9 cellular contexts compared by ENCODE assay signal in genomic region chr4:2932561-2932950, GRCh38. TPM values are rescaled to one million over a fixed set of nuclear protein-coding genes. Genes with fewer than 3 reads are reported as not detected.
A peak's percentile ranks its signal among the peaks of the same experiment; 100 is the strongest.
DNase-seq lines count a peak whose midpoint lies in the region; ATAC-seq and TF ChIP-seq lines count a peak whose summit lies in the region.
"Had no signal": no experiment of that assay in that cellular context is flagged by ENCODE, and none has a peak within 500 bp of the region (broad histone marks: within the 10 kb centered on the region; RNA-seq: fewer than 3 reads in every experiment).

No MANE protein-coding gene starts in this region.

- H3K4me1 Mint-ChIP-seq in Calu3 (ENCODE audit: low read depth, unreplicated experiment): peaks cover 18% of the 10 kb centered on the region
- peaks cover 39 to 42% of the 10 kb centered on the region in 2 donors for H3K4me1 Mint-ChIP-seq in effector memory CD8-positive, alpha-beta T cell (ENCODE audit: low read depth in 2 of 2)

- H3K9ac ChIP-seq in OCI-LY3 (ENCODE audit: low read length): no peak overlapping the region

- peaks cover 14% of the 10 kb centered on the region for H4K20me1 ChIP-seq in OCI-LY3 (ENCODE audit: insufficient read depth, low read length)

- no peak overlapping the region for H3K4me3 Mint-ChIP-seq in Calu3 (ENCODE audit: low read depth, unreplicated experiment)
- peak overlapping the region; percentile 85 to 92 for H3K4me3 Mint-ChIP-seq in effector memory CD8-positive, alpha-beta T cell

- intact Hi-C loops in Calu3 (cut with micrococcal nuclease; ENCODE audit: unreplicated experiment): no loop called here
- intact Hi-C loops in posterior vena cava (cut with DNase I): loop anchor here (5.0 to 10.0 kb wide), 2 partner anchors 165 to 168 kb away; no protein-coding TSS in a partner anchor

- peak overlapping the region; percentile 73 for H3K27ac ChIP-seq in OCI-LY3 (ENCODE audit: low read length)

- H3K9me3 ChIP-seq in OCI-LY3 (ENCODE audit: insufficient read depth, low read length): no peaks in the 10 kb centered on the region

- H3K4me3 ChIP-seq in OCI-LY3 (ENCODE audit: low read length): peak overlapping the region; percentile 85

- peaks cover 16% of the 10 kb centered on the region for H3K79me2 ChIP-seq in OCI-LY3 (ENCODE audit: low read length)

- H3K27me3 ChIP-seq in OCI-LY3 (ENCODE audit: low read depth, low read length): no peaks in the 10 kb centered on the region

- H3K27ac Mint-ChIP-seq in Calu3 (ENCODE audit: unreplicated experiment): peak overlapping the region; percentile 85
- H3K27ac Mint-ChIP-seq in effector memory CD8-positive, alpha-beta T cell: peak overlapping the region; percentile 91 to 95

- no peaks in the 10 kb centered on the region for H3K9me3 Mint-ChIP-seq in Calu3 (ENCODE audit: low read depth, unreplicated experiment)
- no peaks in the 10 kb centered on the region for H3K9me3 Mint-ChIP-seq in effector memory CD8-positive, alpha-beta T cell

- BruUV-seq in Calu3 (replicated peaks; lab: Mats Ljungman, UMichigan): no TSS peak

- peaks cover 49% of the 10 kb centered on the region for H3K4me1 ChIP-seq in OCI-LY3 (ENCODE audit: low read length)

- peaks cover 57% of the 10 kb centered on the region for H3K36me3 Mint-ChIP-seq in Calu3 (ENCODE audit: insufficient read depth, unreplicated experiment)
- peaks cover 76% of the 10 kb centered on the region for H3K36me3 Mint-ChIP-seq in effector memory CD8-positive, alpha-beta T cell (ENCODE audit: insufficient read depth)

- TF ChIP-seq CTCF in Calu3 (IDR thresholded peaks at IDR 0.05; ENCODE audit: unreplicated experiment) (no peak), OCI-LY3 (IDR thresholded peaks at IDR 0.05; ENCODE audit: low read depth, low read length) (no peak)

- DNase-seq in Calu3 (no peak), posterior vena cava (ENCODE audit: low spot score) (peak; percentile 77)
- DNase-seq in effector memory CD8-positive, alpha-beta T cell: no peak
- DNase-seq: NCI-H524 treated with DMSO at 0.1 percent for 48 hours had no signal

- CTCF ChIA-PET in Calu3 (lab: Charles Lee): no interaction called here

- H3K36me3 ChIP-seq in OCI-LY3 (replicated peaks; ENCODE audit: low read depth, low read length): peaks cover 23% of the 10 kb centered on the region

- H3K4me2 ChIP-seq in OCI-LY3 (ENCODE audit: low read length): peak overlapping the region; percentile 85

- H2AFZ ChIP-seq in OCI-LY3 (ENCODE audit: low read depth, low read length): no peak overlapping the region

- no peaks in the 10 kb centered on the region for H3K27me3 Mint-ChIP-seq in Calu3 (ENCODE audit: unreplicated experiment)
- H3K27me3 Mint-ChIP-seq in effector memory CD8-positive, alpha-beta T cell: no peaks in the 10 kb centered on the region

- no peak for ATAC-seq in effector memory CD8-positive, alpha-beta T cell (replicated peaks)
- no peak for ATAC-seq in esophagus mucosa
- ATAC-seq in GM19351 (IDR thresholded peaks at IDR 0.05; ENCODE audit: unreplicated experiment): no peak
- ATAC-seq in GM21717 (IDR thresholded peaks at IDR 0.05; ENCODE audit: unreplicated experiment): no peak
- ATAC-seq in HG02938 (IDR thresholded peaks at IDR 0.05; ENCODE audit: unreplicated experiment): no peak

RNA-seq across cellular contexts. Expression of gene NOP14, which starts 30.6 kb away (rescaled TPM):
- total RNA-seq in Calu3 (2022) (29.1 and 29.4 TPM in 2 replicates), posterior vena cava (10 to 100 TPM; 16.1 to 20.5 TPM), esophagus mucosa (28.7 TPM)

RNA-seq across cellular contexts. Expression of gene GRK4, which starts 30.8 kb away (rescaled TPM):
- total RNA-seq in Calu3 (2022) (0.80 and 1.1 TPM in 2 replicates), posterior vena cava (1 to 10 TPM; 5.6 to 8.0 TPM), esophagus mucosa (2.0 TPM)
